7 cellular contexts compared by ENCODE assay signal in the genomic region with DNA sequence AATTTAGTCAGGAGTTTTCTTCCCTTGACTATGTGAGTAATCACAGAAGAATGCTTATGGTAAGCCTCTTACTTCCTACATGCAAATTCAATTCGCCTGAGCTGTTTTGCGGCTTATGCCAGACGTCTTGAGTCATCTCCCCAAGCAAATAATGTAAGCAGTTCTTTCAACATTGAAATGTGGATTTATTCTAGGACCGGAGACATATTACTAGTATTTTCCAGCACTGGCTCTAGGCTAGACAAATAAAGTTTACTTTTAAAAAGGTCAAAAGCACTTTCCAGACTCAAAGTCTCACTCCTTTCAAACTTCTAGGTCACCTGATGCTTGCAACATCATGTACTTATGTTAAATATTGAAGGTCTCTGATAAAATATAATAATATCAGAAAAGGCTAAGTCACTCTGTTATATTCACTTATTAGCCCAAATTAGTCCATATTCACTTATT. TPM values are rescaled to one million over a fixed set of nuclear protein-coding genes. Genes with fewer than 3 reads are reported as not detected.
DNase-seq lines count a peak whose midpoint lies in the region; ATAC-seq and TF ChIP-seq lines count a peak whose summit lies in the region.

No MANE protein-coding gene starts in this region.

- no peak for TF ChIP-seq POLR2A in HCT116 (IDR thresholded peaks at IDR 0.05; ENCODE audit: borderline replicate concordance, extremely low read depth, insufficient read depth, insufficient read length)
- no peak for TF ChIP-seq POLR2A in NB4 (IDR thresholded peaks at IDR 0.05; ENCODE audit: extremely low read depth, insufficient read length)

- intact Hi-C loops in HCT116 (cut with micrococcal nuclease) = no loop called here
- intact Hi-C loops in posterior vena cava (cut with DNase I) = loop anchor here in 1 of 2 donors (2.0 kb wide), 1 partner anchor 165 kb away; no protein-coding TSS in a partner anchor

- no peak for TF ChIP-seq CTCF in HCT116 (IDR thresholded peaks at IDR 0.05 in 2 of 3, conservative IDR thresholded peaks at IDR 0.05 in 1 of 3; ENCODE audit: borderline replicate concordance in 1 of 3, insufficient read depth in 1 of 3, low read depth in 2 of 3, low read length in 2 of 3)
- no peak for TF ChIP-seq CTCF in NB4 (IDR thresholded peaks at IDR 0.05; ENCODE audit: low read depth, low read length)
- no peak for TF ChIP-seq CTCF in coronary artery (IDR thresholded peaks at IDR 0.05)
- TF ChIP-seq CTCF in osteoblast (IDR thresholded peaks at IDR 0.05; ENCODE audit: extremely low read depth, low read depth, low read length) = no peak

- DNase-seq in HCT116 (ENCODE audit: low read depth, low spot score) (peak; percentile 85), NB4 (ENCODE audit: low read depth) (peak; percentile 21), coronary artery (ENCODE audit: low spot score) (peak; percentile 78), osteoblast (ENCODE audit: insufficient read length, low spot score, missing footprints) (no peak), NCI-H774 (lab: John Stamatoyannopoulos, UW) (no peak), posterior vena cava (ENCODE audit: low spot score) (no peak)

- H3K27me3 ChIP-seq in HCT116 (ENCODE audit: insufficient read depth, low read length) (no peaks in the 10 kb centered on the region), osteoblast (ENCODE audit: insufficient read depth, low read length) (no peaks in the 10 kb centered on the region)

- BruUV-seq in HCT116 (replicated peaks; lab: Mats Ljungman, UMichigan) = no TSS peak

- no peaks in the 10 kb centered on the region for H4K20me1 ChIP-seq in HCT116 (ENCODE audit: insufficient read depth)
- no peaks in the 10 kb centered on the region for H4K20me1 ChIP-seq in osteoblast (ENCODE audit: insufficient read depth, low read length)

- CTCF ChIA-PET in HCT116 (lab: Charles Lee) = interaction anchor here (1.0 kb wide), 1 partner anchor 626 kb away, joined by 3 read pairs; no protein-coding TSS in a partner anchor

- no peak overlapping the region for H3K9ac ChIP-seq in HCT116 (ENCODE audit: low read length)

- H3K4me2 ChIP-seq in HCT116 (ENCODE audit: low read length) (peak overlapping the region; percentile 64), osteoblast (ENCODE audit: insufficient read depth, low read length) (peak overlapping the region; percentile 45)

- peak; percentile 8; the same call in 1 of the 2 replicates for TF ChIP-seq RAD21 in HCT116 (IDR thresholded peaks at IDR 0.05; ENCODE audit: low read depth)

- H3K4me3 ChIP-seq in HCT116 (replicated peaks in 1 of 2; ENCODE audit: low read depth in 1 of 2, low read length in 2 of 2) (peak overlapping the region in 1 of 2 experiments; percentile 6; a peak in 2 of 4 replicates), NB4 (ENCODE audit: low read depth, low read length) (no peak overlapping the region), coronary artery (no peak overlapping the region), osteoblast (ENCODE audit: insufficient read depth, low read length) (no peak overlapping the region)

- RAD21 ChIA-PET in HCT116 (lab: Charles Lee; ENCODE audit: low non-redundant PET in 1 of 2, low total read pairs in 2 of 2, uncharacterized antibody in 2 of 2, unreplicated experiment in 2 of 2) = no interaction called here

- H3K27ac ChIP-seq in HCT116 (ENCODE audit: low read depth, low read length) (peak overlapping the region; percentile 8; the same call in 1 of the 2 replicates), coronary artery (peak overlapping the region; percentile 82 to 85), osteoblast (ENCODE audit: low read depth, low read length) (peak overlapping the region; percentile 90)

- no peaks in the 10 kb centered on the region for H3K79me2 ChIP-seq in HCT116 (ENCODE audit: insufficient read depth, low read length)
- H3K79me2 ChIP-seq in osteoblast (ENCODE audit: insufficient read depth, low read length) = no peaks in the 10 kb centered on the region

- H3K9me3 ChIP-seq in HCT116 (ENCODE audit: control insufficient read depth in 1 of 2, insufficient read depth in 1 of 2, low read depth in 1 of 2, low read length in 2 of 2) (no peaks in the 10 kb centered on the region), osteoblast (ENCODE audit: low read depth, low read length) (no peaks in the 10 kb centered on the region)

- no peaks in the 10 kb centered on the region for H3K9me2 ChIP-seq in HCT116 (ENCODE audit: insufficient read depth)

- H2AFZ ChIP-seq in HCT116 (ENCODE audit: low read depth, low read length, poor library complexity, severe bottlenecking) (peak overlapping the region; percentile 33), osteoblast (ENCODE audit: low read length) (no peak overlapping the region)

- POLR2A ChIA-PET in HCT116 (lab: Charles Lee) = no interaction called here

- no peaks in the 10 kb centered on the region for H3K36me3 ChIP-seq in HCT116 (ENCODE audit: control insufficient read depth in 1 of 2, insufficient read depth in 2 of 2, low read length in 2 of 2)
- H3K36me3 ChIP-seq in osteoblast (ENCODE audit: insufficient read depth, low read length) = no peaks in the 10 kb centered on the region

- peaks cover 15 to 17% of the 10 kb centered on the region in 2 experiments for H3K4me1 ChIP-seq in HCT116 (ENCODE audit: control insufficient read depth in 1 of 2, insufficient read depth in 2 of 2, low read length in 2 of 2)
- peaks cover 36% of the 10 kb centered on the region for H3K4me1 ChIP-seq in osteoblast (ENCODE audit: insufficient read depth, low read length)

- ATAC-seq in GM18519 (IDR thresholded peaks at IDR 0.05; ENCODE audit: low FRiP score, unreplicated experiment) (peak; percentile 85), HCT116 (peak; percentile 88)

TF ChIP-seq in HCT116, 20 proteins besides CTCF, POLR2A, EP300 and RAD21:
- no peak for TF ChIP-seq YY1 (IDR thresholded peaks at IDR 0.05; ENCODE audit: extremely low read depth, insufficient replicate concordance, low read depth, low read length)
- TF ChIP-seq ZNF274 (IDR thresholded peaks at IDR 0.05; ENCODE audit: low read depth, low read length) = no peak
- peak; percentile 90 for TF ChIP-seq JUND (IDR thresholded peaks at IDR 0.05)
- no peak for TF ChIP-seq EZH2 (IDR thresholded peaks at IDR 0.05)
- TF ChIP-seq POLR2AphosphoS5 (IDR thresholded peaks at IDR 0.05; ENCODE audit: low read depth, low read length) = no peak
- peak; percentile 95 for TF ChIP-seq FOSL1 (IDR thresholded peaks at IDR 0.05; ENCODE audit: low read depth)
- TF ChIP-seq, protein P1, sequence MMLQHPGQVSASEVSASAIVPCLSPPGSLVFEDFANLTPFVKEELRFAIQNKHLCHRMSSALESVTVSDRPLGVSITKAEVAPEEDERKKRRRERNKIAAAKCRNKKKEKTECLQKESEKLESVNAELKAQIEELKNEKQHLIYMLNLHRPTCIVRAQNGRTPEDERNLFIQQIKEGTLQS (IDR thresholded peaks at IDR 0.05) = 0 out of 2 replicates have a peak, but pooled peaks have one; percentile 48
- TF ChIP-seq CEBPB (IDR thresholded peaks at IDR 0.05; ENCODE audit: low read depth) = peak; percentile 80
- no peak for TF ChIP-seq ZFX (IDR thresholded peaks at IDR 0.05)
- peak; percentile 76 for TF ChIP-seq SP1 (IDR thresholded peaks at IDR 0.05; ENCODE audit: low read depth)
- TF ChIP-seq EZH2phosphoT487 (IDR thresholded peaks at IDR 0.05; ENCODE audit: borderline replicate concordance) = no peak
- peak; percentile 71 for TF ChIP-seq CBX3 (IDR thresholded peaks at IDR 0.05; ENCODE audit: low read depth)
- no peak for TF ChIP-seq SRF (IDR thresholded peaks at IDR 0.05; ENCODE audit: low read depth)
- TF ChIP-seq, protein P2, sequence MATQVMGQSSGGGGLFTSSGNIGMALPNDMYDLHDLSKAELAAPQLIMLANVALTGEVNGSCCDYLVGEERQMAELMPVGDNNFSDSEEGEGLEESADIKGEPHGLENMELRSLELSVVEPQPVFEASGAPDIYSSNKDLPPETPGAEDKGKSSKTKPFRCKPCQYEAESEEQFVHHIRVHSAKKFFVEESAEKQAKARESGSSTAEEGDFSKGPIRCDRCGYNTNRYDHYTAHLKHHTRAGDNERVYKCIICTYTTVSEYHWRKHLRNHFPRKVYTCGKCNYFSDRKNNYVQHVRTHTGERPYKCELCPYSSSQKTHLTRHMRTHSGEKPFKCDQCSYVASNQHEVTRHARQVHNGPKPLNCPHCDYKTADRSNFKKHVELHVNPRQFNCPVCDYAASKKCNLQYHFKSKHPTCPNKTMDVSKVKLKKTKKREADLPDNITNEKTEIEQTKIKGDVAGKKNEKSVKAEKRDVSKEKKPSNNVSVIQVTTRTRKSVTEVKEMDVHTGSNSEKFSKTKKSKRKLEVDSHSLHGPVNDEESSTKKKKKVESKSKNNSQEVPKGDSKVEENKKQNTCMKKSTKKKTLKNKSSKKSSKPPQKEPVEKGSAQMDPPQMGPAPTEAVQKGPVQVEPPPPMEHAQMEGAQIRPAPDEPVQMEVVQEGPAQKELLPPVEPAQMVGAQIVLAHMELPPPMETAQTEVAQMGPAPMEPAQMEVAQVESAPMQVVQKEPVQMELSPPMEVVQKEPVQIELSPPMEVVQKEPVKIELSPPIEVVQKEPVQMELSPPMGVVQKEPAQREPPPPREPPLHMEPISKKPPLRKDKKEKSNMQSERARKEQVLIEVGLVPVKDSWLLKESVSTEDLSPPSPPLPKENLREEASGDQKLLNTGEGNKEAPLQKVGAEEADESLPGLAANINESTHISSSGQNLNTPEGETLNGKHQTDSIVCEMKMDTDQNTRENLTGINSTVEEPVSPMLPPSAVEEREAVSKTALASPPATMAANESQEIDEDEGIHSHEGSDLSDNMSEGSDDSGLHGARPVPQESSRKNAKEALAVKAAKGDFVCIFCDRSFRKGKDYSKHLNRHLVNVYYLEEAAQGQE (IDR thresholded peaks at IDR 0.05; ENCODE audit: low read depth) = no peak
- no peak for TF ChIP-seq ELF1 (IDR thresholded peaks at IDR 0.05; ENCODE audit: borderline replicate concordance, low read depth)
- TF ChIP-seq SIN3A (IDR thresholded peaks at IDR 0.05; ENCODE audit: low read depth) = no peak; the same call in 1 of the 2 replicates
TF ChIP-seq in HCT116: peak in this region for 6.

RNA-seq across cellular contexts. Expression of a gene that starts 38.1 kb away (rescaled TPM):
- total RNA-seq in HCT116 (2021; ENCODE audit: unreplicated experiment) (not detected), osteoblast (not detected in 2 replicates), posterior vena cava (not detected)
- polyA plus RNA-seq in HCT116 (2012) = not detected in 2 replicates

Comparison
In these comparisons a context has a peak if more than half of its experiments do, and no peak if none do; other contexts are left out.
1. DNase-seq: peak in HCT116 (single experiment), NB4 (single experiment) and coronary artery (single experiment); none in osteoblast (single experiment), NCI-H774 (single experiment) and posterior vena cava (single experiment).
2. H3K27ac ChIP-seq: peak in every context shown above with its lines; median percentile 90 in osteoblast; 84 in coronary artery; 8 in HCT116.